22 cellular contexts compared by ENCODE assay signal in the genomic region with DNA sequence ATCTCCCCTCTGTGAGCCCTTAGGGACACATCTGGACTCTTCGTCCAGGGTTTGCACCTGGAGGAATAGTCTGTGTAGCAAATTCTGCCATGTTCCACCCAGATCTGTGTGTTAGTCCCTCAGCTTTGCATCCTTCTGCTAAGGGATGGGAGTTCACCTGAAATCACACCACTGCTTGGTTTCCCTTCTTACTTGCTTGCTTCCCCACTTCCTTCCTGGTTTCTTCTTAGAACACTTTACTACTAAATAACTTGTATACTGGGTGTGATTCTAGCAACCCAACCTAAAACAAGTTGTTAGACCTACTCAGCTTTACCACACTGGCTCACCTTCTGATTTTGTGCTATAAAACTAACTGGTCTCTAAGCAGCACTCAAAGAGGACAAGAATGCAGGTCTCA.
DNase-seq lines count a peak whose midpoint lies in the region; ATAC-seq and TF ChIP-seq lines count a peak whose summit lies in the region.
"Had no signal": no experiment of that assay in that cellular context is flagged by ENCODE, and none has a peak within 500 bp of the region (broad histone marks: within the 10 kb centered on the region; RNA-seq: fewer than 3 reads in every experiment).

No MANE protein-coding gene starts in this region.

- peak; percentile 42 for ATAC-seq in CD8-positive, alpha-beta T cell
- ATAC-seq in activated CD8-positive, alpha-beta T cell treated with anti-CD3 and anti-CD28 coated beads, Interleukin-2, amount 10 ng/mL, durations not matched to agents 7 days and 5 days, result peak; percentile 88
- ATAC-seq in natural killer cell, result peak in 2 of 3 donors; percentile 16 to 66
- ATAC-seq: body of pancreas had no signal

- TF ChIP-seq CTCF in CD8-positive, alpha-beta T cell (IDR thresholded peaks at IDR 0.05), result no peak
- TF ChIP-seq CTCF in natural killer cell (IDR thresholded peaks at IDR 0.05) (no peak), prostate gland (IDR thresholded peaks at IDR 0.05) (no peak)

- no peaks in the 10 kb centered on the region for H3K9me3 ChIP-seq in CD8-positive, alpha-beta T cell (ENCODE audit: low read length)
- no peaks in the 10 kb centered on the region for H3K9me3 ChIP-seq in prostate gland
- H3K9me3 ChIP-seq: body of pancreas, SK-N-SH had no signal

- intact Hi-C loops in activated CD4-positive, alpha-beta T cell treated with anti-CD3 and anti-CD28 coated beads, Interleukin-2, amount 10 ng/mL, durations not matched to agents 24 days and 14 days (cut with micrococcal nuclease), result loop anchor here (2.0 to 5.0 kb wide), 2 partner anchors 205 to 284 kb away; partner anchors contain the start of gene MAP3K1
- intact Hi-C loops in CD8-positive, alpha-beta T cell (cut with DNase I, micrococcal nuclease), result no loop called here
- intact Hi-C loops in natural killer cell (cut with micrococcal nuclease), result no loop called here
- intact Hi-C loops in prostate gland (cut with DNase I), result no loop called here

- CTCF ChIA-PET in CD8-positive, alpha-beta T cell (lab: Charles Lee), result no interaction called here
- CTCF ChIA-PET in activated CD8-positive, alpha-beta T cell treated with anti-CD3 and anti-CD28 coated beads, Interleukin-2, amount 10 ng/mL, durations not matched to agents 7 days and 5 days (lab: Charles Lee), result no interaction called here

- peak overlapping the region; percentile 78 for H3K4me3 Mint-ChIP-seq in activated CD4-positive, alpha-beta T cell treated with anti-CD3 and anti-CD28 coated beads, Interleukin-2, amount 10 ng/mL, durations not matched to agents 24 days and 14 days
- peak overlapping the region; percentile 44 for H3K4me3 Mint-ChIP-seq in CD8-positive, alpha-beta T cell
- H3K4me3 Mint-ChIP-seq in activated CD8-positive, alpha-beta T cell treated with anti-CD3 and anti-CD28 coated beads, Interleukin-2, amount 10 ng/mL, durations not matched to agents 7 days and 5 days, result peak overlapping the region; percentile 58
- peak overlapping the region; percentile 86 for H3K4me3 Mint-ChIP-seq in natural killer cell
- H3K4me3 Mint-ChIP-seq: mesothelial cell of epicardium had no signal

- peaks cover 75% of the 10 kb centered on the region for H3K4me1 Mint-ChIP-seq in activated CD4-positive, alpha-beta T cell treated with anti-CD3 and anti-CD28 coated beads, Interleukin-2, amount 10 ng/mL, durations not matched to agents 24 days and 14 days
- H3K4me1 Mint-ChIP-seq in CD8-positive, alpha-beta T cell (ENCODE audit: low read depth), result peaks cover 65% of the 10 kb centered on the region
- peaks cover 88% of the 10 kb centered on the region for H3K4me1 Mint-ChIP-seq in activated CD8-positive, alpha-beta T cell treated with anti-CD3 and anti-CD28 coated beads, Interleukin-2, amount 10 ng/mL, durations not matched to agents 7 days and 5 days (ENCODE audit: low read depth)
- peaks cover 67 to 72% of the 10 kb centered on the region in 2 donors for H3K4me1 Mint-ChIP-seq in natural killer cell

- no peaks in the 10 kb centered on the region for H3K27me3 Mint-ChIP-seq in activated CD4-positive, alpha-beta T cell treated with anti-CD3 and anti-CD28 coated beads, Interleukin-2, amount 10 ng/mL, durations not matched to agents 24 days and 14 days
- H3K27me3 Mint-ChIP-seq in CD8-positive, alpha-beta T cell (ENCODE audit: low read depth), result no peaks in the 10 kb centered on the region
- H3K27me3 Mint-ChIP-seq in activated CD8-positive, alpha-beta T cell treated with anti-CD3 and anti-CD28 coated beads, Interleukin-2, amount 10 ng/mL, durations not matched to agents 7 days and 5 days (ENCODE audit: low read depth), result no peaks in the 10 kb centered on the region
- no peaks in the 10 kb centered on the region for H3K27me3 Mint-ChIP-seq in natural killer cell (ENCODE audit: low read depth in 2 of 2)

- peaks cover 53% of the 10 kb centered on the region for H3K4me1 ChIP-seq in CD8-positive, alpha-beta T cell (ENCODE audit: insufficient read depth, low read length)
- peaks cover 6% of the 10 kb centered on the region for H3K4me1 ChIP-seq in prostate gland (replicated peaks)

- H3K27ac Mint-ChIP-seq in activated CD4-positive, alpha-beta T cell treated with anti-CD3 and anti-CD28 coated beads, Interleukin-2, amount 10 ng/mL, durations not matched to agents 24 days and 14 days, result peak overlapping the region; percentile 87
- peak overlapping the region; percentile 75 for H3K27ac Mint-ChIP-seq in CD8-positive, alpha-beta T cell
- peak overlapping the region; percentile 83 for H3K27ac Mint-ChIP-seq in activated CD8-positive, alpha-beta T cell treated with anti-CD3 and anti-CD28 coated beads, Interleukin-2, amount 10 ng/mL, durations not matched to agents 7 days and 5 days
- H3K27ac Mint-ChIP-seq in natural killer cell, result peak overlapping the region; percentile 61 to 86
- H3K27ac Mint-ChIP-seq: mesothelial cell of epicardium had no signal

- H3K27ac ChIP-seq in CD8-positive, alpha-beta T cell (ENCODE audit: low read depth, low read length), result no peak overlapping the region
- H3K27ac ChIP-seq in prostate gland, result no peak overlapping the region
- H3K27ac ChIP-seq: body of pancreas, RWPE1, stomach, upper lobe of left lung had no signal

- peak; percentile 85 for DNase-seq in activated CD4-positive, alpha-beta T cell treated with anti-CD3 and anti-CD28 coated beads, Interleukin-2, amount 10 ng/mL, durations not matched to agents 24 days and 14 days
- DNase-seq in activated CD4-positive, alpha-beta T cell treated with anti-CD3 and anti-CD28 coated beads for 48 hours, result no peak
- no peak for DNase-seq in CD8-positive, alpha-beta T cell
- DNase-seq in activated CD8-positive, alpha-beta T cell treated with anti-CD3 and anti-CD28 coated beads, Interleukin-2, amount 10 ng/mL, durations not matched to agents 7 days and 5 days, result peak; percentile 47
- DNase-seq in natural killer cell (no peak), prostate gland (ENCODE audit: low spot score) (no peak), KBM-7 (no peak), ureter (ENCODE audit: low spot score) (no peak)
- DNase-seq: activated CD8-positive, alpha-beta memory T cell treated with anti-CD3 and anti-CD28 coated beads, Interleukin-2, amount 50 U/mL, for 48 hours; body of pancreas; cortex of kidney; head of caudate nucleus; NCI-H1105; NCI-H2081 treated with DMSO at 0.1 percent for 48 hours; NCI-H510A treated with DMSO at 0.1 percent for 48 hours; SK-N-SH; stimulated activated CD4-positive, alpha-beta T cell treated with anti-CD3 and anti-CD28 coated beads, Interleukin-2, amount 100 ng/mL, for 24 hours; stomach; upper lobe of left lung had no signal

- no peaks in the 10 kb centered on the region for H3K36me3 ChIP-seq in CD8-positive, alpha-beta T cell (ENCODE audit: insufficient read depth, low read length)
- no peaks in the 10 kb centered on the region for H3K36me3 ChIP-seq in prostate gland
- H3K36me3 ChIP-seq: stomach, upper lobe of left lung had no signal

- peaks cover 29% of the 10 kb centered on the region for H3K9me3 Mint-ChIP-seq in activated CD4-positive, alpha-beta T cell treated with anti-CD3 and anti-CD28 coated beads, Interleukin-2, amount 10 ng/mL, durations not matched to agents 24 days and 14 days
- H3K9me3 Mint-ChIP-seq in CD8-positive, alpha-beta T cell, result peaks cover 1% of the 10 kb centered on the region
- peaks cover 20% of the 10 kb centered on the region for H3K9me3 Mint-ChIP-seq in activated CD8-positive, alpha-beta T cell treated with anti-CD3 and anti-CD28 coated beads, Interleukin-2, amount 10 ng/mL, durations not matched to agents 7 days and 5 days (ENCODE audit: insufficient read depth)
- H3K9me3 Mint-ChIP-seq in natural killer cell, result peaks cover 3 to 4% of the 10 kb centered on the region in 2 donors

- in situ Hi-C loops in KBM-7 (cut with MboI; ENCODE audit: low pct_unique_long_range_greater_than_20kb, low sequenced_read_pairs), result no loop called here

- H3K4me3 ChIP-seq in CD8-positive, alpha-beta T cell (ENCODE audit: low read depth, low read length), result peak overlapping the region; percentile 12
- no peak overlapping the region for H3K4me3 ChIP-seq in prostate gland
- H3K4me3 ChIP-seq: body of pancreas, skin epidermis, stomach, upper lobe of left lung had no signal

- peaks cover 27% of the 10 kb centered on the region for H3K36me3 Mint-ChIP-seq in activated CD4-positive, alpha-beta T cell treated with anti-CD3 and anti-CD28 coated beads, Interleukin-2, amount 10 ng/mL, durations not matched to agents 24 days and 14 days (ENCODE audit: low read depth)
- H3K36me3 Mint-ChIP-seq in CD8-positive, alpha-beta T cell, result no peaks in the 10 kb centered on the region
- peaks cover 54% of the 10 kb centered on the region for H3K36me3 Mint-ChIP-seq in activated CD8-positive, alpha-beta T cell treated with anti-CD3 and anti-CD28 coated beads, Interleukin-2, amount 10 ng/mL, durations not matched to agents 7 days and 5 days (ENCODE audit: low read depth)
- peaks cover 13% of the 10 kb centered on the region for H3K36me3 Mint-ChIP-seq in natural killer cell

- TF ChIP-seq POLR2A in prostate gland (IDR thresholded peaks at IDR 0.05), result no peak

- no peaks in the 10 kb centered on the region for H3K27me3 ChIP-seq in CD8-positive, alpha-beta T cell (ENCODE audit: insufficient read depth, low read length)
- no peaks in the 10 kb centered on the region for H3K27me3 ChIP-seq in prostate gland (replicated peaks; ENCODE audit: insufficient read depth)
- H3K27me3 ChIP-seq: body of pancreas, stomach, upper lobe of left lung had no signal

- 100% methylated on average over 1 of the region's 1 CpG for WGBS in prostate gland

- POLR2A ChIA-PET in CD8-positive, alpha-beta T cell (lab: Charles Lee), result interaction anchor here (0.7 kb wide), 1 partner anchor 58 kb away, joined by 3 read pairs; no protein-coding TSS in a partner anchor
- POLR2A ChIA-PET in activated CD8-positive, alpha-beta T cell treated with anti-CD3 and anti-CD28 coated beads, Interleukin-2, amount 10 ng/mL, durations not matched to agents 7 days and 5 days (lab: Charles Lee), result interaction anchor here (1.0 to 1.5 kb wide), 2 partner anchors 11 to 23 kb away, joined by 3 read pairs; no protein-coding TSS in a partner anchor

Comparison
In these comparisons a context has a peak if more than half of its experiments do, and no peak if none do; other contexts are left out.
1. DNase-seq: peak in activated CD4-positive, alpha-beta T cell treated with anti-CD3 and anti-CD28 coated beads, Interleukin-2, amount 10 ng/mL, durations not matched to agents 24 days and 14 days (single experiment) and activated CD8-positive, alpha-beta T cell treated with anti-CD3 and anti-CD28 coated beads, Interleukin-2, amount 10 ng/mL, durations not matched to agents 7 days and 5 days (single experiment); none in activated CD4-positive, alpha-beta T cell treated with anti-CD3 and anti-CD28 coated beads for 48 hours (single experiment), CD8-positive, alpha-beta T cell (0 of 7), natural killer cell (single experiment), prostate gland (single experiment), KBM-7 (single experiment) and ureter (single experiment).
2. Peak in every context shown above with its lines, with median percentiles within 50 percentile points of each other: H3K27ac Mint-ChIP-seq, H3K4me3 Mint-ChIP-seq and ATAC-seq.